In genomic region chr16:83933885-83934683, GRCh38 we compare ENCODE assay signal across 20 cellular contexts. TPM values are rescaled to one million over a fixed set of nuclear protein-coding genes. Genes with fewer than 3 reads are reported as not detected.
A peak's percentile ranks its signal among the peaks of the same experiment; 100 is the strongest.
DNase-seq lines count a peak whose midpoint lies in the region; ATAC-seq, FAIRE-seq and TF ChIP-seq lines count a peak whose summit lies in the region.
"Had no signal": no experiment of that assay in that cellular context is flagged by ENCODE, and none has a peak within 500 bp of the region (broad histone marks: within the 10 kb centered on the region; RNA-seq: fewer than 3 reads in every experiment).

No MANE protein-coding gene starts in this region.

- no peak overlapping the region for H2BK120ac ChIP-seq in IMR-90 (ENCODE audit: low read depth, low read length)

- H2BK15ac ChIP-seq in IMR-90 (ENCODE audit: low read depth, low read length) = no peak overlapping the region

- no peaks in the 10 kb centered on the region for H3K79me1 ChIP-seq in IMR-90 (ENCODE audit: low read depth in 1 of 2, low read length in 2 of 2)

- no peak overlapping the region for H3K4me3 Mint-ChIP-seq in type B pancreatic cell
- H3K4me3 Mint-ChIP-seq: naive B cell, T-helper 17 cell had no signal

- no peak overlapping the region for H4K91ac ChIP-seq in IMR-90 (ENCODE audit: insufficient read depth, low read depth, low read length)

- H3K4me2 ChIP-seq in IMR-90 (ENCODE audit: low read depth, low read length) = no peak overlapping the region
- no peak overlapping the region for H3K4me2 ChIP-seq in K562 (ENCODE audit: insufficient read depth, low read length)
- no peak overlapping the region for H3K4me2 ChIP-seq in PC-9

- no peaks in the 10 kb centered on the region for H3K9me3 ChIP-seq in IMR-90 (ENCODE audit: control insufficient read depth, insufficient read depth, low read length)
- H3K9me3 ChIP-seq in K562 (replicated peaks; ENCODE audit: control insufficient read depth, insufficient read depth, low read depth, low read length) = no peaks in the 10 kb centered on the region
- no peaks in the 10 kb centered on the region for H3K9me3 ChIP-seq in PC-9 (ENCODE audit: insufficient read depth, low read depth)
- H3K9me3 ChIP-seq: breast epithelium, colonic mucosa, esophagus squamous epithelium, sigmoid colon, thoracic aorta had no signal

- no peak for FAIRE-seq in K562 (lab: Jason Lieb, UNC)
- FAIRE-seq: D721Med had no signal

- POLR2A ChIA-PET in IMR-90 (lab: Charles Lee; ENCODE audit: unreplicated experiment) (no interaction called here), K562 (lab: Yijun Ruan, JAX) (interaction anchor here (0.6 to 1.4 kb wide), 4 partner anchors 9 to 115 kb away, joined by 3 to 4 read pairs (median 4); no protein-coding TSS in a partner anchor), PC-9 (lab: Charles Lee; ENCODE audit: unreplicated experiment) (no interaction called here)

- H3K9me1 ChIP-seq in IMR-90 (ENCODE audit: insufficient read depth, low read length) (no peaks in the 10 kb centered on the region; the same call in 1 of the 2 replicates), K562 (ENCODE audit: control insufficient read depth, insufficient read depth, low read length) (no peaks in the 10 kb centered on the region)

- H3K4me1 ChIP-seq in IMR-90 (ENCODE audit: control insufficient read depth, insufficient read depth, low read length) (peaks cover 6% of the 10 kb centered on the region), K562 (replicated peaks in 1 of 2; ENCODE audit: control insufficient read depth in 2 of 2, insufficient read depth in 2 of 2, low read length in 2 of 2) (peaks cover 0 to 42% of the 10 kb centered on the region in 2 experiments; a peak in 2 of 5 replicates), PC-9 (replicated peaks; ENCODE audit: insufficient read depth) (peaks cover 3% of the 10 kb centered on the region)
- H3K4me1 ChIP-seq: breast epithelium, colonic mucosa, sigmoid colon had no signal

- no peak for TF ChIP-seq CTCF in IMR-90 (conservative IDR thresholded peaks at IDR 0.05; ENCODE audit: low read depth, low read length)
- no peak for TF ChIP-seq CTCF in K562 (IDR thresholded peaks at IDR 0.05 in 2 of 3, conservative IDR thresholded peaks at IDR 0.05 in 1 of 3; ENCODE audit: insufficient read depth in 2 of 3, low read depth in 1 of 3, low read length in 3 of 3)
- TF ChIP-seq CTCF in type B pancreatic cell (conservative IDR thresholded peaks at IDR 0.05) = no peak
- TF ChIP-seq CTCF in PC-9 (conservative IDR thresholded peaks at IDR 0.05) = no peak

- H3K27me3 Mint-ChIP-seq in type B pancreatic cell = no peaks in the 10 kb centered on the region
- H3K27me3 Mint-ChIP-seq: naive B cell had no signal

- intact Hi-C loops in IMR-90 (cut with micrococcal nuclease) = no loop called here
- intact Hi-C loops in K562 (cut with micrococcal nuclease) = no loop called here
- intact Hi-C loops in PC-9 (cut with micrococcal nuclease; ENCODE audit: unreplicated experiment) = no loop called here

- ATAC-seq in IMR-90 (ENCODE audit: low read depth) (no peak), K562 (no peak), HG03571 (IDR thresholded peaks at IDR 0.05; ENCODE audit: unreplicated experiment) (no peak), HG03432 (IDR thresholded peaks at IDR 0.05; ENCODE audit: unreplicated experiment) (no peak)
- ATAC-seq: T-helper 17 cell had no signal

- no peak overlapping the region for H3K56ac ChIP-seq in IMR-90 (ENCODE audit: extremely low read depth, insufficient read depth, low read length)

- no peak overlapping the region for H3K18ac ChIP-seq in IMR-90 (ENCODE audit: low read depth, low read length)

- H3K9me2 ChIP-seq in PC-9 (ENCODE audit: insufficient read depth) = no peaks in the 10 kb centered on the region

- peaks cover 3% of the 10 kb centered on the region for H3K4me1 Mint-ChIP-seq in type B pancreatic cell (ENCODE audit: unreplicated experiment)

- peak; percentile 67 for DNase-seq in IMR-90
- no peak for DNase-seq in K562 (ENCODE audit: extremely low read depth in 1 of 4, low spot score in 3 of 4)
- DNase-seq in middle frontal gyrus (ENCODE audit: extremely low spot score, low spot score) = peak; percentile 18
- DNase-seq in type B pancreatic cell (ENCODE audit: extremely low spot score, unreplicated experiment) = no peak
- no peak for DNase-seq in PC-9
- DNase-seq: activated CD4-positive, alpha-beta T cell treated with anti-CD3 and anti-CD28 coated beads, Interleukin-2, amount 50 U/mL, for 4 hours; activated CD8-positive, alpha-beta memory T cell treated with anti-CD3 and anti-CD28 coated beads, Interleukin-2, amount 50 U/mL, for 48 hours; colonic mucosa; EL; esophagus squamous epithelium; naive B cell; NCI-H2107; sigmoid colon; T-helper 17 cell had no signal

- TF ChIP-seq RAD21 in IMR-90 (IDR thresholded peaks at IDR 0.05; ENCODE audit: low read length) (no peak), K562 (CRISPR knock-in tag; conservative IDR thresholded peaks at IDR 0.05 in 1 of 2, IDR thresholded peaks at IDR 0.05 in 1 of 2) (no peak)

- no peak overlapping the region for H2AFZ ChIP-seq in IMR-90 (replicated peaks; ENCODE audit: low read length, poor library complexity)
- H2AFZ ChIP-seq in K562 (ENCODE audit: low read depth, low read length) = no peak overlapping the region
- no peak overlapping the region for H2AFZ ChIP-seq in PC-9

- H3K27me3 ChIP-seq in IMR-90 (ENCODE audit: control insufficient read depth, insufficient read depth, low read length) = no peaks in the 10 kb centered on the region; the same call in 1 of the 2 replicates
- H3K27me3 ChIP-seq in K562 (ENCODE audit: control insufficient read depth in 2 of 2, insufficient read depth in 2 of 2, low read length in 2 of 2) = peaks cover 65 to 88% of the 10 kb centered on the region in 2 experiments
- H3K27me3 ChIP-seq in PC-9 (ENCODE audit: insufficient read depth, low read depth) = no peaks in the 10 kb centered on the region
- H3K27me3 ChIP-seq: breast epithelium, colonic mucosa, sigmoid colon had no signal

- H3K9ac ChIP-seq in IMR-90 (ENCODE audit: low read depth, low read length) (no peak overlapping the region), K562 (ENCODE audit: insufficient read depth in 1 of 2, low read depth in 2 of 2, low read length in 2 of 2) (no peak overlapping the region)

- H2AK9ac ChIP-seq in IMR-90 (replicated peaks; ENCODE audit: low read depth, low read length, poor library complexity) = no peak overlapping the region

- no peak overlapping the region for H4K5ac ChIP-seq in IMR-90 (ENCODE audit: low read depth, low read length)

- CTCF ChIA-PET in IMR-90 (lab: Yijun Ruan, JAX) (no interaction called here), K562 (lab: Yijun Ruan, JAX; ENCODE audit: low intra/inter-chr PET ratio) (no interaction called here), PC-9 (lab: Charles Lee) (no interaction called here)

- no peak overlapping the region for H3K27ac ChIP-seq in IMR-90 (ENCODE audit: insufficient read depth, low read length)
- no peak overlapping the region for H3K27ac ChIP-seq in K562 (ENCODE audit: extremely low read depth, low read depth, low read length)
- H3K27ac ChIP-seq in PC-9 = no peak overlapping the region
- H3K27ac ChIP-seq: breast epithelium, colonic mucosa, esophagus squamous epithelium, sigmoid colon, thoracic aorta had no signal

- no peak overlapping the region for H3K14ac ChIP-seq in IMR-90 (replicated peaks; ENCODE audit: low read depth, low read length)

- no peak overlapping the region for H3K23ac ChIP-seq in IMR-90 (ENCODE audit: low read depth, low read length)

- no peaks in the 10 kb centered on the region for H3K36me3 ChIP-seq in IMR-90 (ENCODE audit: control insufficient read depth, insufficient read depth, low read length)
- no peaks in the 10 kb centered on the region for H3K36me3 ChIP-seq in K562 (ENCODE audit: control insufficient read depth, insufficient read depth, low read length)
- no peaks in the 10 kb centered on the region for H3K36me3 ChIP-seq in PC-9 (ENCODE audit: low read depth)
- H3K36me3 ChIP-seq: breast epithelium, colonic mucosa, esophagus squamous epithelium, thoracic aorta had no signal

- no peaks in the 10 kb centered on the region; the same call in 1 of the 2 replicates for H3F3A ChIP-seq in PC-9 (ENCODE audit: insufficient read depth, low read depth)

- WGBS in IMR-90 (ENCODE audit: extremely low coverage in 2 of 2, insufficient read length in 1 of 2), 2 experiments = 72% methylated on average over 12 of the region's 28 CpGs; no CpG with 5 or more reads in 1 of the 2 experiments
- 2% methylated on average over 28 of the region's 28 CpGs for WGBS in K562 (ENCODE audit: insufficient coverage, low coverage, missing lambda C conversion rate)

- no peak overlapping the region for H3K4ac ChIP-seq in IMR-90 (ENCODE audit: low read depth, low read length)

- H4K20me1 ChIP-seq in IMR-90 (ENCODE audit: insufficient read depth, low read length) (no peaks in the 10 kb centered on the region), K562 (replicated peaks; ENCODE audit: control insufficient read depth, insufficient read depth, low read length) (peaks cover 21% of the 10 kb centered on the region), PC-9 (ENCODE audit: insufficient read depth) (no peaks in the 10 kb centered on the region)

- H4K8ac ChIP-seq in IMR-90 (ENCODE audit: low read depth in 2 of 2, low read length in 2 of 2) = no peak overlapping the region

- H3K79me2 ChIP-seq in K562 (ENCODE audit: control insufficient read depth, insufficient read depth, low read length) = no peaks in the 10 kb centered on the region
- no peaks in the 10 kb centered on the region for H3K79me2 ChIP-seq in PC-9 (ENCODE audit: low read depth)

- H2AK5ac ChIP-seq in IMR-90 (ENCODE audit: low read depth, low read length) = no peak overlapping the region

- H3K9me3 Mint-ChIP-seq in type B pancreatic cell = no peaks in the 10 kb centered on the region
- H3K9me3 Mint-ChIP-seq: naive B cell had no signal

- no peak for TF ChIP-seq POLR2A in IMR-90 (IDR thresholded peaks at IDR 0.05; ENCODE audit: low read depth, low read length)
- TF ChIP-seq POLR2A in K562 (conservative IDR thresholded peaks at IDR 0.05) = no peak

- in situ Hi-C loops in IMR-90 (cut with MboI; ENCODE audit: low sequenced_read_pairs) (no loop called here), K562 (cut with MboI) (no loop called here)

- H3K4me3 ChIP-seq in IMR-90 (ENCODE audit: insufficient read depth, low read depth, low read length) = no peak overlapping the region
- H3K4me3 ChIP-seq in K562 = no peak overlapping the region
- no peak overlapping the region for H3K4me3 ChIP-seq in PC-9
- H3K4me3 ChIP-seq: breast epithelium, colonic mucosa, esophagus squamous epithelium, sigmoid colon, thoracic aorta had no signal

- H2BK20ac ChIP-seq in IMR-90 (ENCODE audit: low read depth, low read length) = no peak overlapping the region

- TF ChIP-seq EP300 in K562 (IDR thresholded peaks at IDR 0.05; ENCODE audit: low read length) = no peak

- peak overlapping the region; percentile 5 for H3K27ac Mint-ChIP-seq in type B pancreatic cell
- H3K27ac Mint-ChIP-seq: T-helper 17 cell had no signal

- BruUV-seq in IMR-90 (replicated peaks; lab: Mats Ljungman, UMichigan) (no TSS peak), K562 (replicated peaks; lab: Mats Ljungman, UMichigan) (no TSS peak), PC-9 (replicated peaks; lab: Mats Ljungman, UMichigan) (no TSS peak)

- H2BK5ac ChIP-seq in IMR-90 (ENCODE audit: low read depth, low read length, poor library complexity, severe bottlenecking) = no peak overlapping the region

- dilution Hi-C loops in IMR-90 (cut with HindIII; ENCODE audit: low sequenced_read_pairs, unreplicated experiment) = no loop called here

- H3K36me3 Mint-ChIP-seq in type B pancreatic cell = no peaks in the 10 kb centered on the region

RNA-seq across cellular contexts. Expression of gene OSGIN1, which starts 19.0 kb away (rescaled TPM):
- total RNA-seq in IMR-90 (2012; rRNA removed) (0.83 and 0.90 TPM in 2 replicates), K562 (2014; rRNA removed) (1.9 and 2.2 TPM in 2 replicates), K562 (2014; rRNA removed; fragmentation: Illumina TruSeq; extraction: Trizol) (0.45 and 0.76 TPM in 2 replicates), K562 (2015; rRNA removed; fragmentation: Illumina TruSeq; extraction: Trizol) (1.6 and 1.8 TPM in 2 replicates), K562 (2021) (3.6 and 4.2 TPM in 2 replicates), type B pancreatic cell (ENCODE audit: low replicate concordance) (4.0 and 15.5 TPM in 2 replicates), PC-9 (2021) (41.3 and 44.8 TPM in 2 replicates)
- polyA plus RNA-seq in IMR-90 (2012; rRNA removed) (6.4 and 7.4 TPM in 2 replicates), K562 (2011; rRNA removed) (1.6 and 4.2 TPM in 2 replicates), K562 (2014; fragmentation: Illumina TruSeq; extraction: Trizol) (1.7 and 5.8 TPM in 2 replicates), K562 (2014; fragmentation: Nextera tagmentation; extraction: Ambion mirVana) (under 1 TPM; 0.03 to 0.04 TPM), K562 (2014; rRNA removed) (1.8 and 3.0 TPM in 2 replicates)
- polyA plus RNA-seq in IMR-90 (2012; cell fraction: cytosol; rRNA removed) = 3.1 and 4.1 TPM in 2 replicates
- 4.1 and 9.2 TPM in 2 replicates for polyA plus RNA-seq in IMR-90 (2012; cell fraction: nucleus; rRNA removed; ENCODE audit: low replicate concordance)
- 14.7 and 21.6 TPM in 2 replicates for total RNA-seq in K562 (2011; cell fraction: chromatin; rRNA removed; ENCODE audit: low replicate concordance)
- total RNA-seq in K562 (2011; cell fraction: nucleolus; rRNA removed) = 13.6 and 14.8 TPM in 2 replicates
- 10.9 and 13.7 TPM in 2 replicates for total RNA-seq in K562 (2011; cell fraction: nucleoplasm; rRNA removed)
- polyA plus RNA-seq in K562 (2011; cell fraction: cytosol; rRNA removed) = 4.9 and 9.7 TPM in 2 replicates
- 3.1 and 6.8 TPM in 2 replicates for polyA plus RNA-seq in K562 (2011; cell fraction: nucleus; rRNA removed)
- 4.0 and 5.5 TPM in 2 replicates for polyA plus RNA-seq in K562 (2012)
- polyA minus RNA-seq in K562 (2011; rRNA and poly(A)+ RNA removed) = 0.91 and 1.2 TPM in 2 replicates
- polyA minus RNA-seq in K562 (2011; cell fraction: cytosol; rRNA and poly(A)+ RNA removed) = 2.9 and 4.9 TPM in 2 replicates
- 3.5 and 6.9 TPM in 2 replicates for polyA minus RNA-seq in K562 (2011; cell fraction: nucleus; rRNA and poly(A)+ RNA removed)

RNA-seq across cellular contexts. Expression of gene NECAB2, which starts 34.0 kb away (rescaled TPM):
- total RNA-seq in IMR-90 (2012; rRNA removed) (under 0.01 TPM in 1 of 2 replicates, not detected in the other), K562 (2014; rRNA removed) (not detected in 2 replicates), K562 (2014; rRNA removed; fragmentation: Illumina TruSeq; extraction: Trizol) (not detected in 2 replicates), K562 (2015; rRNA removed; fragmentation: Illumina TruSeq; extraction: Trizol) (not detected in 2 replicates), K562 (2021) (not detected in 2 replicates), type B pancreatic cell (ENCODE audit: low replicate concordance) (1.5 and 6.5 TPM in 2 replicates), PC-9 (2021) (0.74 and 1.3 TPM in 2 replicates)
- polyA plus RNA-seq in IMR-90 (2012; rRNA removed) (0.26 and 0.27 TPM in 2 replicates), K562 (2011; rRNA removed) (0.09 and 0.28 TPM in 2 replicates), K562 (2014; fragmentation: Illumina TruSeq; extraction: Trizol) (not detected in 2 replicates), K562 (2014; fragmentation: Nextera tagmentation; extraction: Ambion mirVana) (not detected), K562 (2014; rRNA removed) (0.03 TPM in 1 of 2 replicates, not detected in the other)
- polyA plus RNA-seq in IMR-90 (2012; cell fraction: cytosol; rRNA removed) = 0.25 and 0.44 TPM in 2 replicates
- polyA plus RNA-seq in IMR-90 (2012; cell fraction: nucleus; rRNA removed; ENCODE audit: low replicate concordance) = 0.65 and 1.1 TPM in 2 replicates
- total RNA-seq in K562 (2011; cell fraction: chromatin; rRNA removed; ENCODE audit: low replicate concordance) = 0.51 and 1.2 TPM in 2 replicates
- total RNA-seq in K562 (2011; cell fraction: nucleolus; rRNA removed) = 0.39 and 0.83 TPM in 2 replicates
- not detected in 2 replicates for total RNA-seq in K562 (2011; cell fraction: nucleoplasm; rRNA removed)
- 0.07 and 0.16 TPM in 2 replicates for polyA plus RNA-seq in K562 (2011; cell fraction: cytosol; rRNA removed)
- 0.49 and 1.1 TPM in 2 replicates for polyA plus RNA-seq in K562 (2011; cell fraction: nucleus; rRNA removed)
- polyA plus RNA-seq in K562 (2012) = 0.05 and 0.28 TPM in 2 replicates
- polyA minus RNA-seq in K562 (2011; rRNA and poly(A)+ RNA removed) = not detected in 2 replicates
- not detected in 2 replicates for polyA minus RNA-seq in K562 (2011; cell fraction: cytosol; rRNA and poly(A)+ RNA removed)
- polyA minus RNA-seq in K562 (2011; cell fraction: nucleus; rRNA and poly(A)+ RNA removed) = 0.22 and 0.27 TPM in 2 replicates
- total RNA-seq: esophagus squamous epithelium, RPMI7951, T-helper 17 cell, thoracic aorta had no signal

RNA-seq across cellular contexts. Expression of gene MLYCD, which starts 35.2 kb away (rescaled TPM):
- total RNA-seq in IMR-90 (2012; rRNA removed) (1.9 and 2.7 TPM in 2 replicates), K562 (2014; rRNA removed) (1.00 and 1.7 TPM in 2 replicates), K562 (2014; rRNA removed; fragmentation: Illumina TruSeq; extraction: Trizol) (0.89 and 1.0 TPM in 2 replicates), K562 (2015; rRNA removed; fragmentation: Illumina TruSeq; extraction: Trizol) (1.0 and 1.2 TPM in 2 replicates), K562 (2021) (1.8 and 2.0 TPM in 2 replicates), type B pancreatic cell (ENCODE audit: low replicate concordance) (6.4 and 7.1 TPM in 2 replicates), PC-9 (2021) (4.7 and 5.5 TPM in 2 replicates)
- polyA plus RNA-seq in IMR-90 (2012; rRNA removed) (1.9 TPM in 2 replicates), K562 (2011; rRNA removed) (1.1 and 1.5 TPM in 2 replicates), K562 (2014; fragmentation: Illumina TruSeq; extraction: Trizol) (0.77 and 0.91 TPM in 2 replicates), K562 (2014; fragmentation: Nextera tagmentation; extraction: Ambion mirVana) (under 1 TPM; 0.15 to 0.27 TPM), K562 (2014; rRNA removed) (1.2 and 1.5 TPM in 2 replicates)
- polyA plus RNA-seq in IMR-90 (2012; cell fraction: cytosol; rRNA removed) = 1.3 and 1.5 TPM in 2 replicates
- polyA plus RNA-seq in IMR-90 (2012; cell fraction: nucleus; rRNA removed; ENCODE audit: low replicate concordance) = 4.7 and 4.8 TPM in 2 replicates
- total RNA-seq in K562 (2011; cell fraction: chromatin; rRNA removed; ENCODE audit: low replicate concordance) = 7.7 TPM in 2 replicates
- total RNA-seq in K562 (2011; cell fraction: nucleolus; rRNA removed) = 4.7 and 5.0 TPM in 2 replicates
- 5.7 and 6.9 TPM in 2 replicates for total RNA-seq in K562 (2011; cell fraction: nucleoplasm; rRNA removed)
- 0.88 and 1.4 TPM in 2 replicates for polyA plus RNA-seq in K562 (2011; cell fraction: cytosol; rRNA removed)
- polyA plus RNA-seq in K562 (2011; cell fraction: nucleus; rRNA removed) = 3.4 and 3.8 TPM in 2 replicates
- polyA plus RNA-seq in K562 (2012) = 1.1 and 1.6 TPM in 2 replicates
- 2.9 and 5.3 TPM in 2 replicates for polyA minus RNA-seq in K562 (2011; rRNA and poly(A)+ RNA removed)
- 0.48 and 1.5 TPM in 2 replicates for polyA minus RNA-seq in K562 (2011; cell fraction: cytosol; rRNA and poly(A)+ RNA removed)
- polyA minus RNA-seq in K562 (2011; cell fraction: nucleus; rRNA and poly(A)+ RNA removed) = 2.7 and 4.3 TPM in 2 replicates

Comparison
In these comparisons a context has a peak if more than half of its experiments do, and no peak if none do; other contexts are left out.
1. DNase-seq: peak in IMR-90 (single experiment) and middle frontal gyrus (single experiment); none in K562 (0 of 4), type B pancreatic cell (single experiment) and PC-9 (0 of 2).